In genomic region chr9:38018230-38018963, GRCh38 we compare ENCODE assay signal across 10 cellular contexts. TPM values are rescaled to one million over a fixed set of nuclear protein-coding genes. Genes with fewer than 3 reads are reported as not detected.
DNase-seq lines count a peak whose midpoint lies in the region; ATAC-seq and TF ChIP-seq lines count a peak whose summit lies in the region.
"Had no signal": no experiment of that assay in that cellular context is flagged by ENCODE, and none has a peak within 500 bp of the region (broad histone marks: within the 10 kb centered on the region; RNA-seq: fewer than 3 reads in every experiment).

No MANE protein-coding gene starts in this region.

- H3K27ac ChIP-seq in PC-3 (ENCODE audit: low read length) = peak overlapping the region; percentile 97
- H3K27ac ChIP-seq in cingulate gyrus (ENCODE audit: low read depth, low read length) = peak overlapping the region; percentile 72
- H3K27ac ChIP-seq in mesenchymal stem cell (ENCODE audit: low read length, poor library complexity, severe bottlenecking) = peak overlapping the region; percentile 99
- peak overlapping the region; percentile 54 to 55 for H3K27ac ChIP-seq in thoracic aorta
- H3K27ac ChIP-seq in psoas muscle = no peak overlapping the region

- no peaks in the 10 kb centered on the region for H3K9me3 Mint-ChIP-seq in activated T-helper 17 cell treated with anti-CD3 and anti-CD28 coated beads, Interleukin-2, amount 50 U/mL, for 72 hours

- H3K4me1 Mint-ChIP-seq in activated T-helper 17 cell treated with anti-CD3 and anti-CD28 coated beads, Interleukin-2, amount 50 U/mL, for 72 hours = no peaks in the 10 kb centered on the region

- DNase-seq in PC-3 = no peak
- no peak for DNase-seq in mesenchymal stem cell
- no peak for DNase-seq in thoracic aorta (ENCODE audit: low spot score)
- DNase-seq in psoas muscle = no peak
- DNase-seq in HK-2 (ENCODE audit: unreplicated experiment) = no peak
- DNase-seq in NK-92 (lab: John Stamatoyannopoulos, UW; ENCODE audit: unreplicated experiment) = no peak
- DNase-seq: activated CD8-positive, alpha-beta T cell treated with anti-CD3 and anti-CD28 coated beads, Interleukin-2, amount 10 ng/mL, durations not matched to agents 7 days and 5 days; NCI-H446 had no signal

- peaks cover 5% of the 10 kb centered on the region for H3K79me1 ChIP-seq in mesenchymal stem cell (replicated peaks; ENCODE audit: low read length, poor library complexity, severe bottlenecking)

- peak overlapping the region; percentile 85 for H4K91ac ChIP-seq in mesenchymal stem cell (ENCODE audit: low read length)

- H3K18ac ChIP-seq in mesenchymal stem cell (ENCODE audit: low read depth in 1 of 2, low read length in 2 of 2) = peak overlapping the region; percentile 90 to 91

- no TSS peak for BruUV-seq in PC-3 (replicated peaks; lab: Mats Ljungman, UMichigan)

- intact Hi-C loops in PC-3 (cut with micrococcal nuclease) (loop anchor here (2.0 to 5.0 kb wide), 3 partner anchors 48 to 244 kb away; no protein-coding TSS in a partner anchor), psoas muscle (cut with DNase I) (loop anchor here (5.0 to 10.0 kb wide), 6 partner anchors 34 to 146 kb away; partner anchors contain the start of gene SHB (in 1 of the 2))

- peak overlapping the region; percentile 89 for H2AK5ac ChIP-seq in mesenchymal stem cell (ENCODE audit: low read length, severe bottlenecking)

- no peaks in the 10 kb centered on the region for H3K9me2 ChIP-seq in PC-3 (replicated peaks; ENCODE audit: low read length)

- peaks cover 8% of the 10 kb centered on the region for H3K27me3 Mint-ChIP-seq in activated T-helper 17 cell treated with anti-CD3 and anti-CD28 coated beads, Interleukin-2, amount 50 U/mL, for 72 hours

- H3K9ac ChIP-seq in PC-3 (ENCODE audit: low read length) (peak overlapping the region; percentile 64), mesenchymal stem cell (ENCODE audit: low read length) (peak overlapping the region; percentile 53)

- H3K9me3 ChIP-seq in PC-3 (ENCODE audit: low read length) (no peaks in the 10 kb centered on the region), mesenchymal stem cell (ENCODE audit: control insufficient read depth, low read length) (no peaks in the 10 kb centered on the region), thoracic aorta (no peaks in the 10 kb centered on the region), psoas muscle (no peaks in the 10 kb centered on the region)

- H2BK12ac ChIP-seq in mesenchymal stem cell (ENCODE audit: low read length in 2 of 2) = peak overlapping the region; percentile 29 to 93

- peak overlapping the region in 1 of 2 experiments; percentile 68 for H3K14ac ChIP-seq in mesenchymal stem cell (ENCODE audit: low read length in 2 of 2)

- peak overlapping the region in 1 of 2 experiments; percentile 1 for H3K23ac ChIP-seq in mesenchymal stem cell (ENCODE audit: low read length in 2 of 2)

- POLR2A ChIA-PET in PC-3 (lab: Charles Lee; ENCODE audit: unreplicated experiment) = no interaction called here

- no peak for TF ChIP-seq CTCF in PC-3 (conservative IDR thresholded peaks at IDR 0.05; ENCODE audit: low read depth, low read length)
- no peak for TF ChIP-seq CTCF in thoracic aorta (IDR thresholded peaks at IDR 0.05)
- TF ChIP-seq CTCF in psoas muscle (IDR thresholded peaks at IDR 0.05) = no peak

- H3K79me2 ChIP-seq in PC-3 (ENCODE audit: low read length) = peaks cover 95% of the 10 kb centered on the region

- H2BK5ac ChIP-seq in mesenchymal stem cell (ENCODE audit: low read depth, low read length, poor library complexity, severe bottlenecking) = peak overlapping the region; percentile 80

- peaks cover 10% of the 10 kb centered on the region for H3F3A ChIP-seq in PC-3 (ENCODE audit: low read length, unreplicated experiment)

- H4K20me1 ChIP-seq in PC-3 (ENCODE audit: low read length) = no peaks in the 10 kb centered on the region

- H3K4me1 ChIP-seq in PC-3 (ENCODE audit: insufficient read depth, low read length) (peaks cover 73% of the 10 kb centered on the region), mesenchymal stem cell (ENCODE audit: control insufficient read depth, insufficient read depth, low read depth, low read length) (peaks cover 63% of the 10 kb centered on the region), thoracic aorta (ENCODE audit: control insufficient read depth in 1 of 2, low read depth in 2 of 2) (peaks cover 47 to 68% of the 10 kb centered on the region in 2 donors), psoas muscle (peaks cover 47% of the 10 kb centered on the region)

- no peaks in the 10 kb centered on the region for H3K36me3 Mint-ChIP-seq in activated T-helper 17 cell treated with anti-CD3 and anti-CD28 coated beads, Interleukin-2, amount 50 U/mL, for 72 hours (ENCODE audit: low read depth)

- CTCF ChIA-PET in PC-3 (lab: Charles Lee) = interaction anchor here (0.6 to 0.8 kb wide), 3 partner anchors 42 to 104 kb away, joined by 3 read pairs; no protein-coding TSS in a partner anchor

- H2BK15ac ChIP-seq in mesenchymal stem cell (ENCODE audit: low read depth, poor library complexity, severe bottlenecking) = peak overlapping the region; percentile 49

- peak overlapping the region; percentile 90 for H4K8ac ChIP-seq in mesenchymal stem cell (ENCODE audit: low read length)

- H3K36me3 ChIP-seq in PC-3 (ENCODE audit: low read depth, low read length) = peaks cover 36% of the 10 kb centered on the region
- H3K36me3 ChIP-seq in mesenchymal stem cell (ENCODE audit: control insufficient read depth in 1 of 2, insufficient read depth in 2 of 2, low read depth in 1 of 2, low read length in 2 of 2) = peaks cover 28 to 42% of the 10 kb centered on the region in 2 experiments
- H3K36me3 ChIP-seq in thoracic aorta = peaks cover 12% of the 10 kb centered on the region
- H3K36me3 ChIP-seq in psoas muscle (ENCODE audit: insufficient read depth in 1 of 2, low read depth in 1 of 2) = peaks cover 0 to 9% of the 10 kb centered on the region in 2 donors

- peak overlapping the region; percentile 82 for H3K4me2 ChIP-seq in PC-3 (ENCODE audit: low read length)
- no peak overlapping the region for H3K4me2 ChIP-seq in mesenchymal stem cell (ENCODE audit: low read length, poor library complexity, severe bottlenecking)

- peak overlapping the region; percentile 15 to 89 for H3K4ac ChIP-seq in mesenchymal stem cell (ENCODE audit: low read depth in 1 of 2, low read length in 2 of 2)

- no peak overlapping the region for H3K27ac Mint-ChIP-seq in activated T-helper 17 cell treated with anti-CD3 and anti-CD28 coated beads, Interleukin-2, amount 50 U/mL, for 72 hours
- H3K27ac Mint-ChIP-seq: activated CD8-positive, alpha-beta T cell treated with anti-CD3 and anti-CD28 coated beads, Interleukin-2, amount 10 ng/mL, durations not matched to agents 7 days and 5 days had no signal

- H3K27me3 ChIP-seq in PC-3 (ENCODE audit: low read length) = no peaks in the 10 kb centered on the region
- no peaks in the 10 kb centered on the region for H3K27me3 ChIP-seq in mesenchymal stem cell (ENCODE audit: control insufficient read depth in 1 of 2, insufficient read depth in 1 of 2, low read length in 2 of 2)
- no peaks in the 10 kb centered on the region for H3K27me3 ChIP-seq in thoracic aorta (replicated peaks; ENCODE audit: insufficient read depth)
- no peaks in the 10 kb centered on the region for H3K27me3 ChIP-seq in psoas muscle (ENCODE audit: insufficient read depth in 3 of 3, low read length in 2 of 3)

- ATAC-seq in PC-3 (no peak), thoracic aorta (ENCODE audit: insufficient number of reproducible peaks, low FRiP score, low read depth) (no peak), psoas muscle (no peak)
- ATAC-seq in activated T-helper 17 cell treated with anti-CD3 and anti-CD28 coated beads, Interleukin-2, amount 50 U/mL, for 72 hours (replicated peaks) = no peak
- ATAC-seq: activated CD8-positive, alpha-beta T cell treated with anti-CD3 and anti-CD28 coated beads, Interleukin-2, amount 10 ng/mL, durations not matched to agents 7 days and 5 days had no signal

- peak overlapping the region; percentile 58 for H2BK120ac ChIP-seq in mesenchymal stem cell (ENCODE audit: low read depth, low read length)

- 39% methylated on average over 5 of the region's 5 CpGs for WGBS in mesenchymal stem cell
- WGBS in psoas muscle, 3 donors = 68 to 74% (median 72%) methylated on average over 5 of the region's 5 CpGs

- H3K4me3 Mint-ChIP-seq in activated T-helper 17 cell treated with anti-CD3 and anti-CD28 coated beads, Interleukin-2, amount 50 U/mL, for 72 hours = no peak overlapping the region
- H3K4me3 Mint-ChIP-seq: activated CD8-positive, alpha-beta T cell treated with anti-CD3 and anti-CD28 coated beads, Interleukin-2, amount 10 ng/mL, durations not matched to agents 7 days and 5 days had no signal

- H3K4me3 ChIP-seq in PC-3 (ENCODE audit: low read length) = peak overlapping the region; percentile 20; the same call in 1 of the 2 replicates
- H3K4me3 ChIP-seq in mesenchymal stem cell (ENCODE audit: insufficient read depth in 1 of 2, low read depth in 1 of 2, low read length in 2 of 2) = no peak overlapping the region
- no peak overlapping the region for H3K4me3 ChIP-seq in thoracic aorta
- no peak overlapping the region for H3K4me3 ChIP-seq in psoas muscle

- no peak overlapping the region for H2AFZ ChIP-seq in PC-3 (ENCODE audit: low read length)
- no peak overlapping the region for H2AFZ ChIP-seq in mesenchymal stem cell (ENCODE audit: low read depth, low read length)

RNA-seq across cellular contexts. Expression of gene SHB, which starts 50.6 kb away (rescaled TPM):
- total RNA-seq in PC-3 (2014; rRNA removed) (56.4 and 77.1 TPM in 2 replicates), thoracic aorta (10 to 100 TPM; 41.7 to 57.9 TPM), psoas muscle (10 to 100 TPM in 2 of 4 donors, 1 to 10 TPM in 2; 4.8 to 26.2 (median 12.4) TPM)
- 18.4 TPM for polyA plus RNA-seq in mesenchymal stem cell (2013, experiment 1 of 2)
- polyA plus RNA-seq in mesenchymal stem cell (2013, experiment 2 of 2) = 17.9 TPM
- 10 to 100 TPM in 1 of 3 donors, 1 to 10 TPM in 2; 4.0 to 30.7 (median 5.1) TPM for polyA plus RNA-seq in psoas muscle
- 1 to 10 TPM in 1 of 2 donors, under 1 TPM in 1; 0.95 to 1.7 TPM for total RNA-seq in activated T-helper 17 cell treated with anti-CD3 and anti-CD28 coated beads, Interleukin-2, amount 50 U/mL, for 72 hours
